ENCODE assay signal across 22 cellular contexts in genomic region chr2:241897231-241897916, GRCh38. TPM values are rescaled to one million over a fixed set of nuclear protein-coding genes. Genes with fewer than 3 reads are reported as not detected.
DNase-seq lines count a peak whose midpoint lies in the region; ATAC-seq, FAIRE-seq and TF ChIP-seq lines count a peak whose summit lies in the region.
"Had no signal": no experiment of that assay in that cellular context is flagged by ENCODE, and none has a peak within 500 bp of the region (broad histone marks: within the 10 kb centered on the region; RNA-seq: fewer than 3 reads in every experiment).

No MANE protein-coding gene starts in this region.

- WGBS in right lobe of liver (ENCODE audit: insufficient coverage, low coverage, low lambda C conversion rate, missing lambda C conversion rate) = 94% methylated on average over 8 of the region's 17 CpGs
- 56% methylated on average over 17 of the region's 17 CpGs for WGBS in HepG2 (ENCODE audit: low lambda C conversion rate)

- TF ChIP-seq POLR2A in right lobe of liver (IDR thresholded peaks at IDR 0.05) = no peak
- no peak for TF ChIP-seq POLR2A in HepG2 (IDR thresholded peaks at IDR 0.05; ENCODE audit: insufficient read depth in 1 of 2, low read depth in 2 of 2, low read length in 2 of 2)
- TF ChIP-seq POLR2A in uterus (IDR thresholded peaks at IDR 0.05) = no peak

- no peak overlapping the region for H3K4me2 ChIP-seq in HepG2 (ENCODE audit: low read depth, low read length)
- H3K4me2 ChIP-seq: KMS-11 had no signal

- H3K36me3 ChIP-seq in right lobe of liver = no peaks in the 10 kb centered on the region
- no peaks in the 10 kb centered on the region for H3K36me3 ChIP-seq in HepG2 (replicated peaks in 1 of 2; ENCODE audit: control insufficient read depth in 1 of 2, insufficient read depth in 2 of 2, low read length in 2 of 2)
- no peaks in the 10 kb centered on the region for H3K36me3 ChIP-seq in uterus
- H3K36me3 ChIP-seq: BE2C, heart right ventricle, prostate gland had no signal

- TF ChIP-seq RAD21 in HepG2 (CRISPR knock-in tag; IDR thresholded peaks at IDR 0.05) = no peak

- peak overlapping the region; percentile 7 for H3K4me3 Mint-ChIP-seq in activated T-helper 1 cell treated with anti-CD3 and anti-CD28 coated beads, Interleukin-12 subunit alpha, Interleukin-12 subunit beta, Interleukin-2, Interleukin-4 antibody, amounts not matched to agents 30 ng/mL and 10 ng/mL and 1 ng/mL, durations not matched to agents 14 hours and 24 hours and 36 hours
- H3K4me3 Mint-ChIP-seq in natural killer cell treated with Interleukin-12 subunit alpha and Interleukin-12 subunit beta and Interleukin-15 and Interleukin-18, amount 100 ng/mL, for 72 hours = no peak overlapping the region
- no peak overlapping the region for H3K4me3 Mint-ChIP-seq in osteocyte (ENCODE audit: unreplicated experiment)
- H3K4me3 Mint-ChIP-seq: activated naive CD8-positive, alpha-beta T cell treated with anti-CD3 and anti-CD28 coated beads, Interleukin-2, amount 10 ng/mL, durations not matched to agents 7 days and 5 days had no signal

- no peak overlapping the region for H3K27ac ChIP-seq in right lobe of liver
- H3K27ac ChIP-seq in HepG2 (ENCODE audit: extremely low read length, insufficient read depth, low read length) = no peak overlapping the region
- H3K27ac ChIP-seq in uterus = peak overlapping the region; percentile 1 to 32
- H3K27ac ChIP-seq: heart right ventricle, KMS-11, prostate gland had no signal

- no peak for TF ChIP-seq CTCF in right lobe of liver (IDR thresholded peaks at IDR 0.05)
- TF ChIP-seq CTCF in HepG2 (CRISPR knock-in tag; IDR thresholded peaks at IDR 0.05) = no peak
- no peak for TF ChIP-seq CTCF in uterus (IDR thresholded peaks at IDR 0.05)
- TF ChIP-seq CTCF in osteocyte (IDR thresholded peaks at IDR 0.05) = no peak

- POLR2A ChIA-PET in HepG2 (lab: Yijun Ruan, JAX) = no interaction called here

- TF ChIP-seq EP300 in HepG2 (IDR thresholded peaks at IDR 0.05; ENCODE audit: low read depth in 2 of 2, low read length in 2 of 2) (no peak), HepG2 (CRISPR knock-in tag; IDR thresholded peaks at IDR 0.05; ENCODE audit: borderline replicate concordance) (no peak)

- in situ Hi-C loops in HepG2 (cut with HindIII; ENCODE audit: extremely low pct_ligation_motif_present, low pct_unique_long_range_greater_than_20kb) = no loop called here

- H3K27ac Mint-ChIP-seq in activated T-helper 1 cell treated with anti-CD3 and anti-CD28 coated beads, Interleukin-12 subunit alpha, Interleukin-12 subunit beta, Interleukin-2, Interleukin-4 antibody, amounts not matched to agents 30 ng/mL and 10 ng/mL and 1 ng/mL, durations not matched to agents 14 hours and 24 hours and 36 hours = peak overlapping the region; percentile 80
- H3K27ac Mint-ChIP-seq in natural killer cell treated with Interleukin-12 subunit alpha and Interleukin-12 subunit beta and Interleukin-15 and Interleukin-18, amount 100 ng/mL, for 72 hours = peak overlapping the region; percentile 50 to 60
- H3K27ac Mint-ChIP-seq in osteocyte (ENCODE audit: unreplicated experiment) = no peak overlapping the region
- H3K27ac Mint-ChIP-seq: activated naive CD8-positive, alpha-beta T cell treated with anti-CD3 and anti-CD28 coated beads, Interleukin-2, amount 10 ng/mL, durations not matched to agents 7 days and 5 days had no signal

- intact Hi-C loops in right lobe of liver (cut with DNase I) = no loop called here
- intact Hi-C loops in HepG2 (cut with micrococcal nuclease; ENCODE audit: unreplicated experiment) = no loop called here
- intact Hi-C loops in activated T-helper 1 cell treated with anti-CD3 and anti-CD28 coated beads, Interleukin-12 subunit alpha, Interleukin-12 subunit beta, Interleukin-2, Interleukin-4 antibody, amounts not matched to agents 30 ng/mL and 10 ng/mL and 1 ng/mL, durations not matched to agents 14 hours and 24 hours and 36 hours (cut with micrococcal nuclease) = no loop called here
- intact Hi-C loops in uterus (cut with DNase I; ENCODE audit: low total_unique reads) = no loop called here

- no peak for FAIRE-seq in HepG2 (lab: Jason Lieb, UNC)

- H3K9me3 ChIP-seq in right lobe of liver (no peaks in the 10 kb centered on the region), HepG2 (ENCODE audit: low read length) (no peaks in the 10 kb centered on the region), uterus (no peaks in the 10 kb centered on the region)
- H3K9me3 ChIP-seq: BE2C, heart right ventricle, prostate gland had no signal

- peaks cover 3% of the 10 kb centered on the region for H3K27me3 Mint-ChIP-seq in activated T-helper 1 cell treated with anti-CD3 and anti-CD28 coated beads, Interleukin-12 subunit alpha, Interleukin-12 subunit beta, Interleukin-2, Interleukin-4 antibody, amounts not matched to agents 30 ng/mL and 10 ng/mL and 1 ng/mL, durations not matched to agents 14 hours and 24 hours and 36 hours (ENCODE audit: insufficient read depth)
- H3K27me3 Mint-ChIP-seq in natural killer cell treated with Interleukin-12 subunit alpha and Interleukin-12 subunit beta and Interleukin-15 and Interleukin-18, amount 100 ng/mL, for 72 hours = peaks cover 0 to 2% of the 10 kb centered on the region in 2 donors
- no peaks in the 10 kb centered on the region for H3K27me3 Mint-ChIP-seq in osteocyte (ENCODE audit: unreplicated experiment)
- H3K27me3 Mint-ChIP-seq: activated naive CD8-positive, alpha-beta T cell treated with anti-CD3 and anti-CD28 coated beads, Interleukin-2, amount 10 ng/mL, durations not matched to agents 7 days and 5 days had no signal

- no peak for ATAC-seq in right lobe of liver
- no peak for ATAC-seq in HepG2
- no peak for ATAC-seq in natural killer cell treated with Interleukin-12 subunit alpha and Interleukin-12 subunit beta and Interleukin-15 and Interleukin-18, amount 100 ng/mL, for 72 hours
- ATAC-seq in GM18861 (IDR thresholded peaks at IDR 0.05; ENCODE audit: unreplicated experiment) = no peak
- ATAC-seq: heart right ventricle had no signal

- no peak overlapping the region for H2AFZ ChIP-seq in HepG2 (ENCODE audit: low read length)

- DNase-seq in right lobe of liver (peak in 2 of 3 donors; percentile 33 to 42), HepG2 (ENCODE audit: low spot score) (no peak), uterus (peak in 1 of 2 donors; percentile 11), NCI-H1930 (lab: John Stamatoyannopoulos, UW) (no peak), osteocyte (ENCODE audit: extremely low spot score, unreplicated experiment) (no peak)
- DNase-seq in activated T-helper 1 cell treated with anti-CD3 and anti-CD28 coated beads, Interleukin-12 subunit alpha, Interleukin-12 subunit beta, Interleukin-2, Interleukin-4 antibody, amounts not matched to agents 30 ng/mL and 10 ng/mL and 1 ng/mL, durations not matched to agents 14 hours and 24 hours and 36 hours (ENCODE audit: low spot score) = no peak
- no peak for DNase-seq in natural killer cell treated with Interleukin-12 subunit alpha and Interleukin-12 subunit beta and Interleukin-15 and Interleukin-18, amount 100 ng/mL, for 72 hours (ENCODE audit: low spot score)
- DNase-seq: activated CD4-positive, alpha-beta T cell treated with anti-CD3 and anti-CD28 coated beads, Interleukin-2, amount 50 U/mL, for 4 hours; activated naive CD8-positive, alpha-beta T cell treated with anti-CD3 and anti-CD28 coated beads, Interleukin-2, amount 10 ng/mL, durations not matched to agents 7 days and 5 days; BE2C; effector CD8-positive, alpha-beta T cell; heart right ventricle; kidney glomerular epithelial cell; NCI-H1417; NCI-H226; SHP77; T-helper 9 cell had no signal

- no peaks in the 10 kb centered on the region for H3K4me1 Mint-ChIP-seq in activated T-helper 1 cell treated with anti-CD3 and anti-CD28 coated beads, Interleukin-12 subunit alpha, Interleukin-12 subunit beta, Interleukin-2, Interleukin-4 antibody, amounts not matched to agents 30 ng/mL and 10 ng/mL and 1 ng/mL, durations not matched to agents 14 hours and 24 hours and 36 hours (ENCODE audit: low read depth)
- H3K4me1 Mint-ChIP-seq in natural killer cell treated with Interleukin-12 subunit alpha and Interleukin-12 subunit beta and Interleukin-15 and Interleukin-18, amount 100 ng/mL, for 72 hours (ENCODE audit: low read depth in 2 of 2) = peaks cover 0 to 3% of the 10 kb centered on the region in 2 donors
- peaks cover 15% of the 10 kb centered on the region for H3K4me1 Mint-ChIP-seq in osteocyte (ENCODE audit: unreplicated experiment)
- H3K4me1 Mint-ChIP-seq: activated naive CD8-positive, alpha-beta T cell treated with anti-CD3 and anti-CD28 coated beads, Interleukin-2, amount 10 ng/mL, durations not matched to agents 7 days and 5 days had no signal

- H3K4me3 ChIP-seq in right lobe of liver = no peak overlapping the region
- no peak overlapping the region for H3K4me3 ChIP-seq in HepG2 (replicated peaks in 1 of 3; ENCODE audit: insufficient read depth in 1 of 3, low read depth in 2 of 3, low read length in 3 of 3)
- H3K4me3 ChIP-seq in uterus = no peak overlapping the region
- H3K4me3 ChIP-seq: heart right ventricle, prostate gland had no signal

- H3K36me3 Mint-ChIP-seq in activated T-helper 1 cell treated with anti-CD3 and anti-CD28 coated beads, Interleukin-12 subunit alpha, Interleukin-12 subunit beta, Interleukin-2, Interleukin-4 antibody, amounts not matched to agents 30 ng/mL and 10 ng/mL and 1 ng/mL, durations not matched to agents 14 hours and 24 hours and 36 hours (ENCODE audit: low read depth) = peaks cover 2% of the 10 kb centered on the region
- no peaks in the 10 kb centered on the region for H3K36me3 Mint-ChIP-seq in natural killer cell treated with Interleukin-12 subunit alpha and Interleukin-12 subunit beta and Interleukin-15 and Interleukin-18, amount 100 ng/mL, for 72 hours
- no peaks in the 10 kb centered on the region for H3K36me3 Mint-ChIP-seq in osteocyte (ENCODE audit: unreplicated experiment)
- H3K36me3 Mint-ChIP-seq: activated naive CD8-positive, alpha-beta T cell treated with anti-CD3 and anti-CD28 coated beads, Interleukin-2, amount 10 ng/mL, durations not matched to agents 7 days and 5 days had no signal

- CTCF ChIA-PET in HepG2 (lab: Yijun Ruan, JAX; ENCODE audit: low intra/inter-chr PET ratio, low total read pairs) = no interaction called here

- no peaks in the 10 kb centered on the region for H3K9me3 Mint-ChIP-seq in activated T-helper 1 cell treated with anti-CD3 and anti-CD28 coated beads, Interleukin-12 subunit alpha, Interleukin-12 subunit beta, Interleukin-2, Interleukin-4 antibody, amounts not matched to agents 30 ng/mL and 10 ng/mL and 1 ng/mL, durations not matched to agents 14 hours and 24 hours and 36 hours
- H3K9me3 Mint-ChIP-seq in natural killer cell treated with Interleukin-12 subunit alpha and Interleukin-12 subunit beta and Interleukin-15 and Interleukin-18, amount 100 ng/mL, for 72 hours = no peaks in the 10 kb centered on the region
- no peaks in the 10 kb centered on the region for H3K9me3 Mint-ChIP-seq in osteocyte (ENCODE audit: unreplicated experiment)

- no peaks in the 10 kb centered on the region for H4K20me1 ChIP-seq in HepG2 (ENCODE audit: insufficient read depth, low read length)

- H3K9ac ChIP-seq in HepG2 (ENCODE audit: insufficient read depth, low read depth, low read length) = no peak overlapping the region
- H3K9ac ChIP-seq: KMS-11 had no signal

- H3K27me3 ChIP-seq in right lobe of liver = no peaks in the 10 kb centered on the region
- H3K27me3 ChIP-seq in HepG2 (ENCODE audit: control insufficient read depth in 1 of 2, insufficient read depth in 2 of 2, low read length in 2 of 2) = peaks cover 11 to 54% of the 10 kb centered on the region in 2 experiments
- no peaks in the 10 kb centered on the region for H3K27me3 ChIP-seq in uterus
- H3K27me3 ChIP-seq: BE2C had no signal

- no TSS peak for BruUV-seq in HepG2 (replicated peaks; lab: Mats Ljungman, UMichigan)

- no peaks in the 10 kb centered on the region for H3K79me2 ChIP-seq in HepG2 (ENCODE audit: insufficient read depth, low read length)

- H3K4me1 ChIP-seq in right lobe of liver (peaks cover 0 to 12% (median 4%) of the 10 kb centered on the region in 4 donors), HepG2 (ENCODE audit: insufficient read depth, low read length) (peaks cover 7% of the 10 kb centered on the region), uterus (peaks cover 11 to 18% of the 10 kb centered on the region in 2 donors)

RNA-seq across cellular contexts. Expression of gene RTP5, which starts 27.8 kb away (rescaled TPM):
- not detected for total RNA-seq in right lobe of liver
- not detected in 2 replicates for total RNA-seq in HepG2 (2016; rRNA removed; fragmentation: Illumina TruSeq; extraction: Trizol)
- total RNA-seq in HepG2 (2016; cell fraction: cytosol; rRNA removed; fragmentation: Illumina TruSeq; extraction: Trizol; ENCODE audit: low read depth) = not detected in 2 replicates
- not detected in 2 replicates for total RNA-seq in HepG2 (2016; cell fraction: insoluble cytoplasmic fraction; rRNA removed; fragmentation: Illumina TruSeq; extraction: Trizol)
- not detected in 2 replicates for total RNA-seq in HepG2 (2016; cell fraction: membrane; rRNA removed; fragmentation: Illumina TruSeq; extraction: Trizol)
- not detected in 2 replicates for total RNA-seq in HepG2 (2016; cell fraction: nucleus; rRNA removed; fragmentation: Illumina TruSeq; extraction: Trizol)
- polyA plus RNA-seq in HepG2 (2011; rRNA removed) = not detected in 2 replicates
- polyA plus RNA-seq in HepG2 (2011; cell fraction: cytosol; rRNA removed) = not detected in 2 replicates
- not detected in 2 replicates for polyA plus RNA-seq in HepG2 (2011; cell fraction: nucleus; rRNA removed)
- not detected in 2 replicates for polyA plus RNA-seq in HepG2 (2012)
- polyA plus RNA-seq in HepG2 (2016; cell fraction: cytosol; fragmentation: Illumina TruSeq; extraction: Trizol; ENCODE audit: low read depth) = not detected in 2 replicates
- not detected in 2 replicates for polyA plus RNA-seq in HepG2 (2016; cell fraction: insoluble cytoplasmic fraction; fragmentation: Illumina TruSeq; extraction: Trizol; ENCODE audit: low read depth)
- polyA plus RNA-seq in HepG2 (2016; cell fraction: membrane; fragmentation: Illumina TruSeq; extraction: Trizol; ENCODE audit: low read depth) = not detected in 2 replicates
- not detected in 2 replicates for polyA plus RNA-seq in HepG2 (2016; cell fraction: nucleus; fragmentation: Illumina TruSeq; extraction: Trizol; ENCODE audit: insufficient read depth, low read depth)
- not detected in 2 replicates for polyA minus RNA-seq in HepG2 (2011; rRNA and poly(A)+ RNA removed; ENCODE audit: low replicate concordance)
- polyA minus RNA-seq in HepG2 (2011; cell fraction: cytosol; rRNA and poly(A)+ RNA removed) = not detected in 2 replicates
- polyA minus RNA-seq in HepG2 (2011; cell fraction: nucleus; rRNA and poly(A)+ RNA removed) = not detected in 2 replicates
- not detected in 2 replicates for total RNA-seq in activated T-helper 1 cell treated with anti-CD3 and anti-CD28 coated beads, Interleukin-12 subunit alpha, Interleukin-12 subunit beta, Interleukin-2, Interleukin-4 antibody, amounts not matched to agents 30 ng/mL and 10 ng/mL and 1 ng/mL, durations not matched to agents 14 hours and 24 hours and 36 hours
- total RNA-seq in natural killer cell treated with Interleukin-12 subunit alpha and Interleukin-12 subunit beta and Interleukin-15 and Interleukin-18, amount 100 ng/mL, for 72 hours = not detected
- under 1 TPM in 1 of 4 donors, not detected in 3; 0.15 TPM for total RNA-seq in uterus
- not detected in 2 replicates for total RNA-seq in osteocyte
- total RNA-seq: fibroblast of lung, heart right ventricle, mucosa of gallbladder had no signal
- polyA plus RNA-seq: fibroblast of lung had no signal

RNA-seq across cellular contexts. Expression of gene PDCD1, which starts 38.7 kb away (rescaled TPM):
- total RNA-seq in right lobe of liver (under 1 TPM in 3 of 6 experiments, not detected in 3; 0.19 to 0.61 (median 0.20) TPM), HepG2 (2016; rRNA removed; fragmentation: Illumina TruSeq; extraction: Trizol) (not detected in 2 replicates), uterus (under 1 TPM in 1 of 4 donors, not detected in 3; 0.21 TPM), osteocyte (not detected in 2 replicates)
- not detected in 2 replicates for total RNA-seq in HepG2 (2016; cell fraction: cytosol; rRNA removed; fragmentation: Illumina TruSeq; extraction: Trizol; ENCODE audit: low read depth)
- 0.11 TPM in 1 of 2 replicates, not detected in the other for total RNA-seq in HepG2 (2016; cell fraction: insoluble cytoplasmic fraction; rRNA removed; fragmentation: Illumina TruSeq; extraction: Trizol)
- total RNA-seq in HepG2 (2016; cell fraction: membrane; rRNA removed; fragmentation: Illumina TruSeq; extraction: Trizol) = 0.09 TPM in 1 of 2 replicates, not detected in the other
- total RNA-seq in HepG2 (2016; cell fraction: nucleus; rRNA removed; fragmentation: Illumina TruSeq; extraction: Trizol) = 0.59 TPM in 1 of 2 replicates, not detected in the other
- 0.04 and 0.31 TPM in 2 replicates for polyA plus RNA-seq in HepG2 (2011; rRNA removed)
- polyA plus RNA-seq in HepG2 (2011; cell fraction: cytosol; rRNA removed) = 0.15 and 0.24 TPM in 2 replicates
- 0.18 and 0.19 TPM in 2 replicates for polyA plus RNA-seq in HepG2 (2011; cell fraction: nucleus; rRNA removed)
- not detected in 2 replicates for polyA plus RNA-seq in HepG2 (2012)
- polyA plus RNA-seq in HepG2 (2016; cell fraction: cytosol; fragmentation: Illumina TruSeq; extraction: Trizol; ENCODE audit: low read depth) = 0.41 TPM in 1 of 2 replicates, not detected in the other
- polyA plus RNA-seq in HepG2 (2016; cell fraction: insoluble cytoplasmic fraction; fragmentation: Illumina TruSeq; extraction: Trizol; ENCODE audit: low read depth) = not detected in 2 replicates
- polyA plus RNA-seq in HepG2 (2016; cell fraction: membrane; fragmentation: Illumina TruSeq; extraction: Trizol; ENCODE audit: low read depth) = not detected in 2 replicates
- polyA plus RNA-seq in HepG2 (2016; cell fraction: nucleus; fragmentation: Illumina TruSeq; extraction: Trizol; ENCODE audit: insufficient read depth, low read depth) = not detected in 2 replicates
- 0.70 TPM in 1 of 2 replicates, not detected in the other for polyA minus RNA-seq in HepG2 (2011; rRNA and poly(A)+ RNA removed; ENCODE audit: low replicate concordance)
- not detected in 2 replicates for polyA minus RNA-seq in HepG2 (2011; cell fraction: cytosol; rRNA and poly(A)+ RNA removed)
- polyA minus RNA-seq in HepG2 (2011; cell fraction: nucleus; rRNA and poly(A)+ RNA removed) = not detected in 2 replicates
- 67.8 and 69.1 TPM in 2 replicates for total RNA-seq in activated T-helper 1 cell treated with anti-CD3 and anti-CD28 coated beads, Interleukin-12 subunit alpha, Interleukin-12 subunit beta, Interleukin-2, Interleukin-4 antibody, amounts not matched to agents 30 ng/mL and 10 ng/mL and 1 ng/mL, durations not matched to agents 14 hours and 24 hours and 36 hours
- total RNA-seq in natural killer cell treated with Interleukin-12 subunit alpha and Interleukin-12 subunit beta and Interleukin-15 and Interleukin-18, amount 100 ng/mL, for 72 hours = under 1 TPM; 0.78 to 0.89 TPM
- total RNA-seq: fibroblast of lung had no signal
- polyA plus RNA-seq: fibroblast of lung had no signal

Comparison
In these comparisons a context has a peak if more than half of its experiments do, and no peak if none do; other contexts are left out.
1. DNase-seq: peak in right lobe of liver (2 of 3); none in HepG2 (single experiment), activated T-helper 1 cell treated with anti-CD3 and anti-CD28 coated beads, Interleukin-12 subunit alpha, Interleukin-12 subunit beta, Interleukin-2, Interleukin-4 antibody, amounts not matched to agents 30 ng/mL and 10 ng/mL and 1 ng/mL, durations not matched to agents 14 hours and 24 hours and 36 hours (single experiment), natural killer cell treated with Interleukin-12 subunit alpha and Interleukin-12 subunit beta and Interleukin-15 and Interleukin-18, amount 100 ng/mL, for 72 hours (single experiment), NCI-H1930 (0 of 2) and osteocyte (single experiment).
2. H3K27ac ChIP-seq: peak in uterus (2 of 2); none in right lobe of liver (0 of 3) and HepG2 (single experiment).
3. RNA of gene PDCD1, which starts 38.7 kb away (total RNA-seq): 67.8 to 69.1 TPM in activated T-helper 1 cell treated with anti-CD3 and anti-CD28 coated beads, Interleukin-12 subunit alpha, Interleukin-12 subunit beta, Interleukin-2, Interleukin-4 antibody, amounts not matched to agents 30 ng/mL and 10 ng/mL and 1 ng/mL, durations not matched to agents 14 hours and 24 hours and 36 hours; 0.78 to 0.89 TPM in natural killer cell treated with Interleukin-12 subunit alpha and Interleukin-12 subunit beta and Interleukin-15 and Interleukin-18, amount 100 ng/mL, for 72 hours, 0.19 to 0.61 TPM in right lobe of liver, 0.09 to 0.59 TPM in HepG2, 0.21 TPM in uterus and not detected in osteocyte; every median in the first group is over 10 times any median in the second.